1 cellular context compared by ENCODE assay signal in the genomic region with DNA sequence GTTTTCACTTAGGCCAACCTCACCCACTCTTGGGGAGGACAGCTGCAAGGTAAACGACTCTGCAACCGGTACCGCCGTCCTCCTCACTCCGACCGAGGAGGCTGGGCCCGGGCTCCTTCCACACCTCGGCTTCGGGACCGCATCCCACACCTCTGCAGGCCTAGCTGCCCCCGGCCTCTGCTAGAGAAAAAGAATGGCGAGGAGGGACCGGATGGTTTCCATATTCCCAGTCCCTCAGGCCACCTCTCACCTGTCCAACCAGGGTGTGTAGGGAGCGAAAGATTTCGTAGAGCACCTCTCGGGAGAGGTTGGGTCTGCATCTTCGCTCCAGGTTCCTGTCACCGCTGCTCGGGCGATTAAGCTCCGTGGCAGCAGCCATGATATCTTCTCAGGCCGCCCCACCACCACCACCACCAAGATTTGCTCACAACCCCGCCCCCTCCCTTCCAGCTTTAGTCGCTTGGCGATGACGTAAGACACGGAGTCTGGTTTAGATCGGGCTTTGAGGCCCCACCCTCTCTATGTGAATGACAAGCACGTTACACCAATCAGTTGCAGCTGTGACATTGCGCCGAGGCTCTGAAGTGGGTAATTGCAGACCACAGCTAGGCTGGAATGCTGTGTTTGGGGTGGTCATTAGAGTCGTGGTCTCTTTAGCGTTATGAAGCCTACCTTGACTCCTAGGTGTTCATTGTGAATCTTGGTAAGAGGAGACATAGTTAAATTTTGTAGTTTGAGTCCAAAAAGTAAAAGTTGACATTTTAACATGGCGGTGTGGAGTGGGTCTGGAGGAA.
A peak's percentile ranks its signal among the peaks of the same experiment; 100 is the strongest.
TF ChIP-seq lines count a peak whose summit lies in the region.

Gene MBIP (minus strand): TSS at position 428 of the 794 bp plus-strand sequence. CDS start 49 bp downstream, at position 379.

TF ChIP-seq in K562, 482 proteins besides CTCF, POLR2A, EP300 and RAD21 (continued from another document and continues in another):
- TF ChIP-seq MGA (IDR thresholded peaks at IDR 0.05) = 0 out of 2 replicates have a peak, but pooled peaks have one; percentile 23
- TF ChIP-seq ZNF232 (CRISPR knock-in tag; IDR thresholded peaks at IDR 0.05) = no peak
- TF ChIP-seq, protein P1, sequence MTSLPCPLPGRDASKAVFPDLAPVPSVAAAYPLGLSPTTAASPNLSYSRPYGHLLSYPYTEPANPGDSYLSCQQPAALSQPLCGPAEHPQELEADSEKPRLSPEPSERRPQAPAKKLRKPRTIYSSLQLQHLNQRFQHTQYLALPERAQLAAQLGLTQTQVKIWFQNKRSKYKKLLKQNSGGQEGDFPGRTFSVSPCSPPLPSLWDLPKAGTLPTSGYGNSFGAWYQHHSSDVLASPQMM (CRISPR knock-in tag; IDR thresholded peaks at IDR 0.05) = no peak
- TF ChIP-seq, protein P2, sequence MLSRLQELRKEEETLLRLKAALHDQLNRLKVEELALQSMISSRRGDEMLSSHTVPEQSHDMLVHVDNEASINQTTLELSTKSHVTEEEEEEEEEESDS (CRISPR knock-in tag; IDR thresholded peaks at IDR 0.05) = no peak
- TF ChIP-seq IRF2 (CRISPR knock-in tag; IDR thresholded peaks at IDR 0.05) = no peak
- no peak for TF ChIP-seq HMG20A (CRISPR knock-in tag; conservative IDR thresholded peaks at IDR 0.05)
- peak; percentile 75 for TF ChIP-seq CEBPB (tag; IDR thresholded peaks at IDR 0.05)
- TF ChIP-seq CEBPG (CRISPR knock-in tag; IDR thresholded peaks at IDR 0.05) = no peak; the same call in 1 of the 2 replicates
- peak; percentile 44 to 83 for TF ChIP-seq CEBPG (tag; conservative IDR thresholded peaks at IDR 0.05 in 1 of 2, IDR thresholded peaks at IDR 0.05 in 1 of 2)
- TF ChIP-seq SMARCE1 (IDR thresholded peaks at IDR 0.05) = no peak
- no peak for TF ChIP-seq TGIF2 (CRISPR knock-in tag; IDR thresholded peaks at IDR 0.05)
- TF ChIP-seq GMEB1 (CRISPR knock-in tag; IDR thresholded peaks at IDR 0.05) = 0 out of 2 replicates have a peak, but pooled peaks have one; percentile 14
- TF ChIP-seq, protein P3, sequence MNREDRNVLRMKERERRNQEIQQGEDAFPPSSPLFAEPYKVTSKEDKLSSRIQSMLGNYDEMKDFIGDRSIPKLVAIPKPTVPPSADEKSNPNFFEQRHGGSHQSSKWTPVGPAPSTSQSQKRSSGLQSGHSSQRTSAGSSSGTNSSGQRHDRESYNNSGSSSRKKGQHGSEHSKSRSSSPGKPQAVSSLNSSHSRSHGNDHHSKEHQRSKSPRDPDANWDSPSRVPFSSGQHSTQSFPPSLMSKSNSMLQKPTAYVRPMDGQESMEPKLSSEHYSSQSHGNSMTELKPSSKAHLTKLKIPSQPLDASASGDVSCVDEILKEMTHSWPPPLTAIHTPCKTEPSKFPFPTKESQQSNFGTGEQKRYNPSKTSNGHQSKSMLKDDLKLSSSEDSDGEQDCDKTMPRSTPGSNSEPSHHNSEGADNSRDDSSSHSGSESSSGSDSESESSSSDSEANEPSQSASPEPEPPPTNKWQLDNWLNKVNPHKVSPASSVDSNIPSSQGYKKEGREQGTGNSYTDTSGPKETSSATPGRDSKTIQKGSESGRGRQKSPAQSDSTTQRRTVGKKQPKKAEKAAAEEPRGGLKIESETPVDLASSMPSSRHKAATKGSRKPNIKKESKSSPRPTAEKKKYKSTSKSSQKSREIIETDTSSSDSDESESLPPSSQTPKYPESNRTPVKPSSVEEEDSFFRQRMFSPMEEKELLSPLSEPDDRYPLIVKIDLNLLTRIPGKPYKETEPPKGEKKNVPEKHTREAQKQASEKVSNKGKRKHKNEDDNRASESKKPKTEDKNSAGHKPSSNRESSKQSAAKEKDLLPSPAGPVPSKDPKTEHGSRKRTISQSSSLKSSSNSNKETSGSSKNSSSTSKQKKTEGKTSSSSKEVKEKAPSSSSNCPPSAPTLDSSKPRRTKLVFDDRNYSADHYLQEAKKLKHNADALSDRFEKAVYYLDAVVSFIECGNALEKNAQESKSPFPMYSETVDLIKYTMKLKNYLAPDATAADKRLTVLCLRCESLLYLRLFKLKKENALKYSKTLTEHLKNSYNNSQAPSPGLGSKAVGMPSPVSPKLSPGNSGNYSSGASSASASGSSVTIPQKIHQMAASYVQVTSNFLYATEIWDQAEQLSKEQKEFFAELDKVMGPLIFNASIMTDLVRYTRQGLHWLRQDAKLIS (CRISPR knock-in tag; IDR thresholded peaks at IDR 0.05) = no peak
- no peak for TF ChIP-seq RHOXF2B (CRISPR knock-in tag; conservative IDR thresholded peaks at IDR 0.05)
- no peak for TF ChIP-seq ZC3H4 (CRISPR knock-in tag; IDR thresholded peaks at IDR 0.05; ENCODE audit: borderline replicate concordance)
- TF ChIP-seq, protein P4, sequence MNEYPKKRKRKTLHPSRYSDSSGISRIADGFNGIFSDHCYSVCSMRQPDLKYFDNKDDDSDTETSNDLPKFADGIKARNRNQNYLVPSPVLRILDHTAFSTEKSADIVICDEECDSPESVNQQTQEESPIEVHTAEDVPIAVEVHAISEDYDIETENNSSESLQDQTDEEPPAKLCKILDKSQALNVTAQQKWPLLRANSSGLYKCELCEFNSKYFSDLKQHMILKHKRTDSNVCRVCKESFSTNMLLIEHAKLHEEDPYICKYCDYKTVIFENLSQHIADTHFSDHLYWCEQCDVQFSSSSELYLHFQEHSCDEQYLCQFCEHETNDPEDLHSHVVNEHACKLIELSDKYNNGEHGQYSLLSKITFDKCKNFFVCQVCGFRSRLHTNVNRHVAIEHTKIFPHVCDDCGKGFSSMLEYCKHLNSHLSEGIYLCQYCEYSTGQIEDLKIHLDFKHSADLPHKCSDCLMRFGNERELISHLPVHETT (CRISPR knock-in tag; conservative IDR thresholded peaks at IDR 0.05 in 1 of 2, IDR thresholded peaks at IDR 0.05 in 1 of 2) = no peak
- peak; percentile 93 for TF ChIP-seq CREB1 (IDR thresholded peaks at IDR 0.05)
- peak; percentile 95 for TF ChIP-seq CREB1 (CRISPR knock-in tag; IDR thresholded peaks at IDR 0.05)
- no peak for TF ChIP-seq XRCC4 (IDR thresholded peaks at IDR 0.05; ENCODE audit: extremely low read depth, insufficient read depth, insufficient read length)
- TF ChIP-seq HIVEP1 (CRISPR knock-in tag; IDR thresholded peaks at IDR 0.05) = no peak
- TF ChIP-seq ZNF695 (CRISPR knock-in tag; IDR thresholded peaks at IDR 0.05) = no peak
- no peak for TF ChIP-seq BDP1 (IDR thresholded peaks at IDR 0.05; ENCODE audit: insufficient read depth, insufficient read length)
- peak; percentile 90 for TF ChIP-seq NFYB (IDR thresholded peaks at IDR 0.05; ENCODE audit: extremely low read depth, insufficient read length)
- TF ChIP-seq, protein P5, sequence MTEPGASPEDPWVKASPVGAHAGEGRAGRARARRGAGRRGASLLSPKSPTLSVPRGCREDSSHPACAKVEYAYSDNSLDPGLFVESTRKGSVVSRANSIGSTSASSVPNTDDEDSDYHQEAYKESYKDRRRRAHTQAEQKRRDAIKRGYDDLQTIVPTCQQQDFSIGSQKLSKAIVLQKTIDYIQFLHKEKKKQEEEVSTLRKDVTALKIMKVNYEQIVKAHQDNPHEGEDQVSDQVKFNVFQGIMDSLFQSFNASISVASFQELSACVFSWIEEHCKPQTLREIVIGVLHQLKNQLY (CRISPR knock-in tag; conservative IDR thresholded peaks at IDR 0.05) = no peak
- no peak for TF ChIP-seq ILF3 (IDR thresholded peaks at IDR 0.05; ENCODE audit: borderline replicate concordance)
- TF ChIP-seq SMAD4 (CRISPR knock-in tag; conservative IDR thresholded peaks at IDR 0.05) = 0 out of 2 replicates have a peak, but pooled peaks have one; percentile 11
- no peak for TF ChIP-seq CCAR2 (IDR thresholded peaks at IDR 0.05; ENCODE audit: low read depth, low read length)
- no peak for TF ChIP-seq XRCC3 (IDR thresholded peaks at IDR 0.05)
- TF ChIP-seq NCOA1 (IDR thresholded peaks at IDR 0.05; ENCODE audit: low read depth) = no peak
- TF ChIP-seq ESRRA (IDR thresholded peaks at IDR 0.05; ENCODE audit: borderline replicate concordance, low read depth) = no peak
- TF ChIP-seq MEIS2 (IDR thresholded peaks at IDR 0.05; ENCODE audit: partially characterized antibody) = peak; percentile 27
- TF ChIP-seq EWSR1 (IDR thresholded peaks at IDR 0.05; ENCODE audit: borderline replicate concordance, low read depth, partially characterized antibody) = no peak
- no peak for TF ChIP-seq RAD51 (IDR thresholded peaks at IDR 0.05; ENCODE audit: borderline replicate concordance, low read depth)
- TF ChIP-seq NEUROD1 (IDR thresholded peaks at IDR 0.05; ENCODE audit: borderline replicate concordance, low read depth, low read length, partially characterized antibody) = no peak
- peak; percentile 73 for TF ChIP-seq CC2D1A (IDR thresholded peaks at IDR 0.05)
- TF ChIP-seq TCFL5 (CRISPR knock-in tag; conservative IDR thresholded peaks at IDR 0.05) = no peak
- TF ChIP-seq ZNF699 (CRISPR knock-in tag; IDR thresholded peaks at IDR 0.05; ENCODE audit: insufficient replicate concordance) = no peak
- peak; percentile 33; the same call in 1 of the 2 replicates for TF ChIP-seq SP1 (CRISPR knock-in tag; IDR thresholded peaks at IDR 0.05)
- TF ChIP-seq NELFE (IDR thresholded peaks at IDR 0.05; ENCODE audit: insufficient read depth, insufficient read length) = no peak
- TF ChIP-seq YY1 (IDR thresholded peaks at IDR 0.05; ENCODE audit: borderline replicate concordance in 1 of 3, control insufficient read depth in 1 of 3, extremely low read depth in 1 of 3, insufficient read depth in 3 of 3, insufficient read length in 1 of 3, insufficient replicate concordance in 2 of 3, low read depth in 1 of 3, low read length in 2 of 3) = peak in 2 of 3 experiments; percentile 63 to 70
